ENCODE assay signal across 11 cellular contexts in genomic region chr14:69247691-69248440, GRCh38. TPM values are rescaled to one million over a fixed set of nuclear protein-coding genes. Genes with fewer than 3 reads are reported as not detected.
A peak's percentile ranks its signal among the peaks of the same experiment; 100 is the strongest.
DNase-seq lines count a peak whose midpoint lies in the region; ATAC-seq and TF ChIP-seq lines count a peak whose summit lies in the region.
"Had no signal": no experiment of that assay in that cellular context is flagged by ENCODE, and none has a peak within 500 bp of the region (broad histone marks: within the 10 kb centered on the region; RNA-seq: fewer than 3 reads in every experiment).

No MANE protein-coding gene starts in this region.

- peak overlapping the region in 1 of 2 donors; percentile 58 for H3K27ac ChIP-seq in ovary
- H3K27ac ChIP-seq: RWPE1 had no signal

- H2AFZ ChIP-seq in Loucy (ENCODE audit: low read length): no peak overlapping the region

- no peaks in the 10 kb centered on the region for H3K9me2 ChIP-seq in Loucy (replicated peaks; ENCODE audit: low read depth, low read length)

- H3K4me3 ChIP-seq in Loucy (ENCODE audit: low read length, poor library complexity, severe bottlenecking) (no peak overlapping the region), fibroblast of mammary gland (ENCODE audit: control insufficient read depth, low read depth, low read length) (no peak overlapping the region), ovary (no peak overlapping the region)

- no peaks in the 10 kb centered on the region for H3K4me1 ChIP-seq in Loucy (ENCODE audit: insufficient read depth, low read length, poor library complexity, severe bottlenecking)
- H3K4me1 ChIP-seq in ovary (ENCODE audit: insufficient read depth): peaks cover 1% of the 10 kb centered on the region

- DNase-seq in AG09319 (ENCODE audit: extremely low read depth, low read depth) (peak; percentile 93), fibroblast of mammary gland (ENCODE audit: low read depth) (peak; percentile 96), ovary (peak; percentile 65 to 83 (median 75)), NCI-H2107 treated with DMSO at 0.1 percent for 48 hours (lab: John Stamatoyannopoulos, UW; ENCODE audit: unreplicated experiment) (no peak)
- DNase-seq: NCI-H1105 had no signal

- 13 to 19% (median 17%) methylated on average over 3 of the region's 3 CpGs for WGBS in ovary, 3 donors

- ATAC-seq in GM18511 (IDR thresholded peaks at IDR 0.05; ENCODE audit: unreplicated experiment) (no peak), GM18868 (IDR thresholded peaks at IDR 0.05; ENCODE audit: unreplicated experiment) (no peak), GM21526 (IDR thresholded peaks at IDR 0.05; ENCODE audit: low FRiP score, unreplicated experiment) (no peak)

- no peak overlapping the region for H3K4me2 ChIP-seq in Loucy (ENCODE audit: low read depth, low read length, poor library complexity, severe bottlenecking)

- no peaks in the 10 kb centered on the region for H3K27me3 ChIP-seq in Loucy (ENCODE audit: insufficient read depth, low read length, poor library complexity, severe bottlenecking)
- no peaks in the 10 kb centered on the region for H3K27me3 ChIP-seq in ovary

- no peaks in the 10 kb centered on the region for H3K36me3 ChIP-seq in Loucy (ENCODE audit: insufficient read depth, low read length)
- H3K36me3 ChIP-seq in ovary: no peaks in the 10 kb centered on the region

- TF ChIP-seq EP300 in ovary (IDR thresholded peaks at IDR 0.05): no peak

- no peak overlapping the region for H3K9ac ChIP-seq in Loucy (ENCODE audit: low read depth, low read length, poor library complexity, severe bottlenecking)

- H3K79me2 ChIP-seq in Loucy (ENCODE audit: insufficient read depth, low read length): no peaks in the 10 kb centered on the region

- intact Hi-C loops in ovary (cut with DNase I): loop anchor here in 3 of 4 donors (10.0 kb wide), 3 partner anchors 107 to 327 kb away; partner anchors contain the start of gene CCDC177 (in 1 of the 3)

- TF ChIP-seq CTCF in AG09319 (IDR thresholded peaks at IDR 0.05; ENCODE audit: low read depth, low read length) (peak; percentile 46), Loucy (conservative IDR thresholded peaks at IDR 0.05; ENCODE audit: low read length) (peak; percentile 51), fibroblast of mammary gland (conservative IDR thresholded peaks at IDR 0.05; ENCODE audit: control insufficient read depth, insufficient read depth, low read depth, low read length) (peak; percentile 50), ovary (IDR thresholded peaks at IDR 0.05) (peak in 2 of 3 donors; percentile 22 to 46)

- H3K9me3 ChIP-seq in Loucy (ENCODE audit: insufficient read depth, low read depth, low read length) (no peaks in the 10 kb centered on the region), ovary (no peaks in the 10 kb centered on the region)

- no peaks in the 10 kb centered on the region for H3F3A ChIP-seq in Loucy (ENCODE audit: low read depth)

- no peaks in the 10 kb centered on the region for H4K20me1 ChIP-seq in Loucy (ENCODE audit: insufficient read depth, low read length, poor library complexity, severe bottlenecking)

- TF ChIP-seq POLR2A in ovary (IDR thresholded peaks at IDR 0.05): no peak

RNA-seq across cellular contexts. Expression of gene GALNT16, which starts 12.1 kb away (rescaled TPM):
- total RNA-seq in ovary: 1 to 10 TPM in 5 of 7 donors, under 1 TPM in 2; 0.36 to 3.6 (median 2.0) TPM
- 1 to 10 TPM; 1.3 to 5.3 TPM for polyA plus RNA-seq in ovary
- polyA plus RNA-seq: keratinocyte had no signal

RNA-seq across cellular contexts. Expression of gene EXD2, which starts 56.6 kb away (rescaled TPM):
- total RNA-seq in ovary: 10 to 100 TPM; 11.3 to 21.4 (median 17.0) TPM
- polyA plus RNA-seq in ovary: 10 to 100 TPM; 12.2 to 23.1 TPM
